In genomic region chr3:53883008-53883407, GRCh38 we compare ENCODE assay signal across 14 cellular contexts. TPM values are rescaled to one million over a fixed set of nuclear protein-coding genes. Genes with fewer than 3 reads are reported as not detected.
DNase-seq lines count a peak whose midpoint lies in the region; ATAC-seq and TF ChIP-seq lines count a peak whose summit lies in the region.
"Had no signal": no experiment of that assay in that cellular context is flagged by ENCODE, and none has a peak within 500 bp of the region (broad histone marks: within the 10 kb centered on the region; RNA-seq: fewer than 3 reads in every experiment).

No MANE protein-coding gene starts in this region.

- H3K27ac Mint-ChIP-seq in MCF 10A (ENCODE audit: low read depth, unreplicated experiment) (peak overlapping the region; percentile 94), WTC11 (peak overlapping the region; percentile 71), memory B cell (peak overlapping the region; percentile 90)
- no peak overlapping the region for H3K27ac Mint-ChIP-seq in stimulated activated naive B cell treated with anti-CD40 and anti-IgM and Interleukin-4, amounts not matched to agents 10 μg/mL and 1 μg/mL and 100 μg/mL, for 72 hours

- BruUV-seq in MCF 10A (replicated peaks; lab: Mats Ljungman, UMichigan): no TSS peak

- DNase-seq in MCF 10A (ENCODE audit: unreplicated experiment) (no peak), breast epithelium (ENCODE audit: low spot score in 2 of 2) (no peak), WTC11 (ENCODE audit: low spot score) (no peak), memory B cell (ENCODE audit: low spot score in 2 of 2) (no peak), vagina (ENCODE audit: extremely low spot score in 2 of 2) (no peak), T1000 (lab: John Stamatoyannopoulos, UW) (no peak)
- DNase-seq in stimulated activated naive B cell treated with anti-CD40 and anti-IgM and Interleukin-4, amounts not matched to agents 10 μg/mL and 1 μg/mL and 100 μg/mL, for 72 hours: no peak
- DNase-seq: activated gamma-delta T cell, DMS 273 treated with DMSO at 0.1 percent for 48 hours, head of caudate nucleus, NCI-H345, right cardiac atrium had no signal

- H3K27ac ChIP-seq in breast epithelium (no peak overlapping the region), vagina (no peak overlapping the region)

- peaks cover 18% of the 10 kb centered on the region for H3K4me1 Mint-ChIP-seq in MCF 10A (ENCODE audit: insufficient read depth, unreplicated experiment)
- peaks cover 13% of the 10 kb centered on the region for H3K4me1 Mint-ChIP-seq in WTC11
- H3K4me1 Mint-ChIP-seq in memory B cell: peaks cover 26% of the 10 kb centered on the region
- H3K4me1 Mint-ChIP-seq in stimulated activated naive B cell treated with anti-CD40 and anti-IgM and Interleukin-4, amounts not matched to agents 10 μg/mL and 1 μg/mL and 100 μg/mL, for 72 hours: peaks cover 17 to 30% of the 10 kb centered on the region in 2 donors

- ATAC-seq in WTC11: no peak
- no peak for ATAC-seq in memory B cell (ENCODE audit: low read depth)
- ATAC-seq in stimulated activated naive B cell treated with anti-CD40 and anti-IgM and Interleukin-4, amounts not matched to agents 10 μg/mL and 1 μg/mL and 100 μg/mL, for 72 hours (replicated peaks): no peak
- no peak for ATAC-seq in HG03432 (IDR thresholded peaks at IDR 0.05; ENCODE audit: unreplicated experiment)

- intact Hi-C loops in MCF 10A (cut with micrococcal nuclease) (no loop called here), breast epithelium (cut with DNase I; ENCODE audit: low total_unique reads) (loop anchor here (5.0 kb wide), 1 partner anchor 1289 kb away; no protein-coding TSS in a partner anchor), vagina (cut with DNase I) (no loop called here)

- H3K9me3 ChIP-seq in breast epithelium (no peaks in the 10 kb centered on the region), vagina (no peaks in the 10 kb centered on the region)

- TF ChIP-seq CTCF in MCF 10A (IDR thresholded peaks at IDR 0.05; ENCODE audit: unreplicated experiment): no peak
- no peak for TF ChIP-seq CTCF in breast epithelium (IDR thresholded peaks at IDR 0.05)
- TF ChIP-seq CTCF in WTC11 (IDR thresholded peaks at IDR 0.05): no peak
- TF ChIP-seq CTCF in vagina (IDR thresholded peaks at IDR 0.05): no peak

- H3K4me1 ChIP-seq in breast epithelium: peaks cover 5 to 13% of the 10 kb centered on the region in 2 donors
- H3K4me1 ChIP-seq in vagina: peaks cover 19% of the 10 kb centered on the region

- TF ChIP-seq POLR2A in breast epithelium (IDR thresholded peaks at IDR 0.05) (no peak), vagina (IDR thresholded peaks at IDR 0.05) (no peak)

- H3K27me3 ChIP-seq in breast epithelium: no peaks in the 10 kb centered on the region
- no peaks in the 10 kb centered on the region for H3K27me3 ChIP-seq in vagina

- CTCF ChIA-PET in MCF 10A (lab: Yijun Ruan, JAX) (interaction anchor here (0.9 to 1.7 kb wide), 3 partner anchors 8 to 583 kb away, joined by 3 to 5 read pairs (median 3); no protein-coding TSS in a partner anchor), WTC11 (lab: Charles Lee) (interaction anchor here (1.2 kb wide), 1 partner anchor 8 kb away, joined by 3 read pairs; no protein-coding TSS in a partner anchor)

- POLR2A ChIA-PET in MCF 10A (lab: Yijun Ruan, JAX) (interaction anchor here (4.3 kb wide), 1 partner anchor 8 kb away, joined by 40 read pairs; the partner anchor contains the start of gene SELENOK), WTC11 (lab: Charles Lee) (no interaction called here)

- H3K36me3 Mint-ChIP-seq in MCF 10A (ENCODE audit: insufficient read depth, unreplicated experiment): peaks cover 51% of the 10 kb centered on the region
- H3K36me3 Mint-ChIP-seq in WTC11: peaks cover 40% of the 10 kb centered on the region
- peaks cover 12% of the 10 kb centered on the region for H3K36me3 Mint-ChIP-seq in memory B cell
- H3K36me3 Mint-ChIP-seq in stimulated activated naive B cell treated with anti-CD40 and anti-IgM and Interleukin-4, amounts not matched to agents 10 μg/mL and 1 μg/mL and 100 μg/mL, for 72 hours: peaks cover 30 to 44% of the 10 kb centered on the region in 2 donors

- H3K36me3 ChIP-seq in breast epithelium (no peaks in the 10 kb centered on the region), vagina (peaks cover 0 to 38% of the 10 kb centered on the region in 2 donors)

- no peaks in the 10 kb centered on the region for H3K9me3 Mint-ChIP-seq in MCF 10A (ENCODE audit: unreplicated experiment)
- H3K9me3 Mint-ChIP-seq in WTC11: no peaks in the 10 kb centered on the region
- H3K9me3 Mint-ChIP-seq in memory B cell: no peaks in the 10 kb centered on the region
- no peaks in the 10 kb centered on the region for H3K9me3 Mint-ChIP-seq in stimulated activated naive B cell treated with anti-CD40 and anti-IgM and Interleukin-4, amounts not matched to agents 10 μg/mL and 1 μg/mL and 100 μg/mL, for 72 hours

- H3K27me3 Mint-ChIP-seq in MCF 10A (ENCODE audit: insufficient read depth, unreplicated experiment) (no peaks in the 10 kb centered on the region), WTC11 (ENCODE audit: low read depth) (no peaks in the 10 kb centered on the region), memory B cell (no peaks in the 10 kb centered on the region)
- H3K27me3 Mint-ChIP-seq in stimulated activated naive B cell treated with anti-CD40 and anti-IgM and Interleukin-4, amounts not matched to agents 10 μg/mL and 1 μg/mL and 100 μg/mL, for 72 hours: no peaks in the 10 kb centered on the region

- H3K4me3 Mint-ChIP-seq in MCF 10A (ENCODE audit: unreplicated experiment) (peak overlapping the region; percentile 100), WTC11 (peak overlapping the region; percentile 99), memory B cell (peak overlapping the region; percentile 100)
- peak overlapping the region; percentile 89 to 99 for H3K4me3 Mint-ChIP-seq in stimulated activated naive B cell treated with anti-CD40 and anti-IgM and Interleukin-4, amounts not matched to agents 10 μg/mL and 1 μg/mL and 100 μg/mL, for 72 hours

- H3K4me3 ChIP-seq in breast epithelium (no peak overlapping the region), vagina (no peak overlapping the region)
- H3K4me3 ChIP-seq: lung had no signal

TF ChIP-seq in WTC11, 78 proteins besides CTCF, POLR2A, EP300 and RAD21 (continues in another document):
- TF ChIP-seq NR3C1 (CRISPR knock-in tag; conservative IDR thresholded peaks at IDR 0.05; ENCODE audit: low read depth): no peak
- no peak for TF ChIP-seq AR (CRISPR knock-in tag; IDR thresholded peaks at IDR 0.05)
- no peak for TF ChIP-seq E2F4 (CRISPR knock-in tag; IDR thresholded peaks at IDR 0.05; ENCODE audit: borderline replicate concordance, low read depth)
- TF ChIP-seq JAZF1 (CRISPR knock-in tag; IDR thresholded peaks at IDR 0.05): no peak
- TF ChIP-seq GABPB1 (CRISPR knock-in tag; IDR thresholded peaks at IDR 0.05): no peak
- TF ChIP-seq NFATC4 (CRISPR knock-in tag; IDR thresholded peaks at IDR 0.05): no peak
- TF ChIP-seq IRF1 (CRISPR knock-in tag; IDR thresholded peaks at IDR 0.05): no peak

RNA-seq across cellular contexts. Expression of gene ACTR8, which starts 1.1 kb away (rescaled TPM):
- total RNA-seq in MCF 10A (2022) (27.7 and 37.1 TPM in 2 replicates), breast epithelium (10 to 100 TPM; 20.0 to 29.0 (median 22.6) TPM), WTC11 (2021) (23.3 to 29.9 TPM (median 26.3 TPM) in 3 replicates), vagina (18.4 TPM)

RNA-seq across cellular contexts. Expression of gene SELENOK, which starts 8.7 kb away (rescaled TPM):
- 55.6 and 66.4 TPM in 2 replicates for total RNA-seq in MCF 10A (2022)
- total RNA-seq in breast epithelium: 10 to 100 TPM; 42.4 to 63.6 (median 52.8) TPM
- 32.7 to 38.7 TPM (median 34.4 TPM) in 3 replicates for total RNA-seq in WTC11 (2021)
- total RNA-seq in vagina: 55.0 TPM

RNA-seq across cellular contexts. Expression of gene IL17RB, which starts 36.6 kb away (rescaled TPM):
- total RNA-seq in MCF 10A (2022) (0.19 and 0.42 TPM in 2 replicates), breast epithelium (10 to 100 TPM in 2 of 3 donors, under 1 TPM in 1; 0.64 to 61.6 (median 46.5) TPM), WTC11 (2021) (5.3 to 6.4 TPM (median 5.6 TPM) in 3 replicates), vagina (not detected)

RNA-seq across cellular contexts. Expression of gene CHDH, which starts 36.8 kb away (rescaled TPM):
- total RNA-seq in MCF 10A (2022) (0.49 and 0.56 TPM in 2 replicates), breast epithelium (10 to 100 TPM in 2 of 3 donors, 1 to 10 TPM in 1; 2.9 to 67.0 (median 27.9) TPM), WTC11 (2021) (9.5 to 11.7 TPM (median 10.6 TPM) in 3 replicates), vagina (1.7 TPM)
